1 cellular context compared by ENCODE assay signal in genomic region chr1:64966158-64966963, GRCh38.
TF ChIP-seq lines count a peak whose summit lies in the region.

Gene JAK1, minus strand, starts transcription at chr1:64966549. Its CDS starts 80,285 bp downstream, at chr1:64886264.

TF ChIP-seq in HEK293, 187 proteins besides CTCF, POLR2A, EP300 and RAD21 (continued from another document and continues in another):
- TF ChIP-seq ZBTB10 (tag by site-specific recombination; IDR thresholded peaks at IDR 0.05), result no peak
- no peak for TF ChIP-seq ZNF169 (tag by site-specific recombination; IDR thresholded peaks at IDR 0.05)
- TF ChIP-seq ZNF398 (tag by site-specific recombination; IDR thresholded peaks at IDR 0.05), result no peak
- peak; percentile 47 for TF ChIP-seq ZNF561 (tag by site-specific recombination; IDR thresholded peaks at IDR 0.05; ENCODE audit: borderline replicate concordance)
- TF ChIP-seq GLIS1 (tag by site-specific recombination; IDR thresholded peaks at IDR 0.05), result peak; percentile 67
- no peak for TF ChIP-seq ZNF211 (tag by site-specific recombination; IDR thresholded peaks at IDR 0.05; ENCODE audit: low read depth)
- TF ChIP-seq ZNF704 (tag by site-specific recombination; IDR thresholded peaks at IDR 0.05), result no peak
- no peak for TF ChIP-seq ZNF221 (tag by site-specific recombination; IDR thresholded peaks at IDR 0.05; ENCODE audit: borderline replicate concordance)
- no peak for TF ChIP-seq BCL6B (tag by site-specific recombination; IDR thresholded peaks at IDR 0.05)
- TF ChIP-seq ZFP3 (tag by site-specific recombination; IDR thresholded peaks at IDR 0.05; ENCODE audit: low read depth), result no peak
- no peak for TF ChIP-seq ZNF174 (tag by site-specific recombination; IDR thresholded peaks at IDR 0.05)
- TF ChIP-seq ZNF157 (tag by site-specific recombination; IDR thresholded peaks at IDR 0.05), result no peak
- peak; percentile 54; the same call in 1 of the 2 replicates for TF ChIP-seq ZBTB20 (tag by site-specific recombination; IDR thresholded peaks at IDR 0.05)
- TF ChIP-seq PRDM6 (tag by site-specific recombination; IDR thresholded peaks at IDR 0.05), result no peak
- no peak for TF ChIP-seq REST (tag by site-specific recombination; IDR thresholded peaks at IDR 0.05)
- TF ChIP-seq KLF8 (tag by site-specific recombination; IDR thresholded peaks at IDR 0.05), result peak; percentile 51; the same call in 1 of the 2 replicates
- TF ChIP-seq MZF1 (tag by site-specific recombination; IDR thresholded peaks at IDR 0.05; ENCODE audit: borderline replicate concordance), result no peak
- no peak for TF ChIP-seq SCRT1 (tag by site-specific recombination; IDR thresholded peaks at IDR 0.05; ENCODE audit: borderline replicate concordance)
- no peak for TF ChIP-seq YY1 (tag by site-specific recombination; IDR thresholded peaks at IDR 0.05)
- TF ChIP-seq ZNF394 (tag by site-specific recombination; IDR thresholded peaks at IDR 0.05; ENCODE audit: borderline replicate concordance), result no peak; the same call in 1 of the 2 replicates
- no peak for TF ChIP-seq ZNF148 (tag by site-specific recombination; IDR thresholded peaks at IDR 0.05; ENCODE audit: borderline replicate concordance)
- peak; percentile 24; the same call in 1 of the 2 replicates for TF ChIP-seq EGR2 (tag by site-specific recombination; IDR thresholded peaks at IDR 0.05; ENCODE audit: low read depth)
- TF ChIP-seq ZNF792 (tag by site-specific recombination; IDR thresholded peaks at IDR 0.05), result no peak
- no peak for TF ChIP-seq ZNF324 (tag by site-specific recombination; IDR thresholded peaks at IDR 0.05)
- no peak for TF ChIP-seq ZNF768 (tag by site-specific recombination; IDR thresholded peaks at IDR 0.05)
- no peak for TF ChIP-seq ZNF214 (tag by site-specific recombination; IDR thresholded peaks at IDR 0.05; ENCODE audit: borderline replicate concordance)
- no peak for TF ChIP-seq ZNF280D (tag by site-specific recombination; IDR thresholded peaks at IDR 0.05)
- TF ChIP-seq ZNF626 (tag by site-specific recombination; IDR thresholded peaks at IDR 0.05), result 0 out of 2 replicates have a peak, but pooled peaks have one; percentile 59
- no peak for TF ChIP-seq SALL2 (tag by site-specific recombination; IDR thresholded peaks at IDR 0.05; ENCODE audit: borderline replicate concordance)
- TF ChIP-seq ZNF19 (tag by site-specific recombination; IDR thresholded peaks at IDR 0.05; ENCODE audit: low read depth), result no peak
- TF ChIP-seq ZBTB44 (tag by site-specific recombination; IDR thresholded peaks at IDR 0.05), result peak; percentile 29
- TF ChIP-seq ZNF664 (tag by site-specific recombination; IDR thresholded peaks at IDR 0.05), result no peak
- 0 out of 2 replicates have a peak, but pooled peaks have one; percentile 24 for TF ChIP-seq ZFP69B (tag by site-specific recombination; IDR thresholded peaks at IDR 0.05)
- no peak for TF ChIP-seq ZNF311 (tag by site-specific recombination; IDR thresholded peaks at IDR 0.05; ENCODE audit: borderline replicate concordance)
- no peak for TF ChIP-seq ZNF140 (tag by site-specific recombination; IDR thresholded peaks at IDR 0.05)
- peak; percentile 11 for TF ChIP-seq ZNF335 (tag by site-specific recombination; conservative IDR thresholded peaks at IDR 0.05)
- peak; percentile 68 for TF ChIP-seq ZNF629 (tag by site-specific recombination; IDR thresholded peaks at IDR 0.05)
